8 cellular contexts compared by ENCODE assay signal in the genomic region with DNA sequence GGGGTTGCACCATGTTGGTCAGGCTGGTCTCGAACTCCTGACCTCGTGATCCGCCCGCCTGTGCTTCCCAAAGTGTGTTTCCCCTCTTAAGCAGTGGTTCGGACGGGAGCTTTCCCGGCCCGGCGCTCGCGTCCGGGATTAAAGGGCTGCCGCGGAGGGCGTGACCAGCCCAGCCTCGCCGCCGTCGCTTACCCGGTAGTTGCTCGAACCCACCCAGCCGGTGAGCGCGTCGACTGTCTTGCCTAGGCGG. TPM values are rescaled to one million over a fixed set of nuclear protein-coding genes. Genes with fewer than 3 reads are reported as not detected.
DNase-seq lines count a peak whose midpoint lies in the region; ATAC-seq, FAIRE-seq and TF ChIP-seq lines count a peak whose summit lies in the region.

No MANE protein-coding gene starts in this region.

- TF ChIP-seq CTCF in Calu3 (IDR thresholded peaks at IDR 0.05; ENCODE audit: unreplicated experiment) (no peak), pancreas (IDR thresholded peaks at IDR 0.05) (no peak)

- peak; percentile 69 for DNase-seq in Calu3
- DNase-seq in HT1080 (ENCODE audit: low read depth) = peak; percentile 69
- DNase-seq in activated CD8-positive, alpha-beta memory T cell treated with anti-CD3 and anti-CD28 coated beads, Interleukin-2, amount 50 U/mL, for 4 hours = peak; percentile 57
- DNase-seq in foreskin melanocyte = peak; percentile 68
- DNase-seq in pancreas = peak in 3 of 6 donors; percentile 66 to 85 (median 77)
- DNase-seq in NCI-H748 (lab: John Stamatoyannopoulos, UW; ENCODE audit: unreplicated experiment) = no peak
- DNase-seq in GOT3 (lab: John Stamatoyannopoulos, UW) = no peak

- H3K9me3 Mint-ChIP-seq in Calu3 (ENCODE audit: low read depth, unreplicated experiment) = no peaks in the 10 kb centered on the region

- ATAC-seq in GM21423 (IDR thresholded peaks at IDR 0.05; ENCODE audit: unreplicated experiment) (peak; percentile 56), pancreas (peak; percentile 80 to 87 (median 82))

- 0% methylated on average over 26 of the region's 26 CpGs for WGBS in pancreas, 2 donors

- H3K4me3 Mint-ChIP-seq in Calu3 (ENCODE audit: low read depth, unreplicated experiment) = no peak overlapping the region

- H3K27ac ChIP-seq in pancreas = peak overlapping the region; percentile 98 to 99 (median 98)

- H3K27me3 Mint-ChIP-seq in Calu3 (ENCODE audit: unreplicated experiment) = no peaks in the 10 kb centered on the region

- H3K36me3 Mint-ChIP-seq in Calu3 (ENCODE audit: insufficient read depth, unreplicated experiment) = peaks cover 26% of the 10 kb centered on the region

- peak overlapping the region; percentile 65 to 90 (median 85) for H3K4me3 ChIP-seq in pancreas

- no peak for FAIRE-seq in pancreas (lab: Jason Lieb, UNC)

- CTCF ChIA-PET in Calu3 (lab: Charles Lee) = interaction anchor here (0.5 to 0.8 kb wide), 2 partner anchors 10 to 70 kb away, joined by 3 read pairs; no protein-coding TSS in a partner anchor

- no peaks in the 10 kb centered on the region for H3K27me3 ChIP-seq in pancreas

- no peaks in the 10 kb centered on the region for H3K9me3 ChIP-seq in pancreas

- intact Hi-C loops in Calu3 (cut with micrococcal nuclease; ENCODE audit: unreplicated experiment) = loop anchor here (5.0 kb wide), 1 partner anchor 60 kb away; no protein-coding TSS in a partner anchor
- intact Hi-C loops in pancreas (cut with DNase I) = no loop called here

- H3K36me3 ChIP-seq in pancreas = no peaks in the 10 kb centered on the region

- peaks cover 4 to 13% (median 10%) of the 10 kb centered on the region in 3 donors for H3K4me1 ChIP-seq in pancreas

- H3K4me1 Mint-ChIP-seq in Calu3 (ENCODE audit: low read depth, unreplicated experiment) = no peaks in the 10 kb centered on the region

- BruUV-seq in Calu3 (replicated peaks; lab: Mats Ljungman, UMichigan) = no TSS peak

- peak overlapping the region; percentile 85 for H3K27ac Mint-ChIP-seq in Calu3 (ENCODE audit: unreplicated experiment)

RNA-seq across cellular contexts. Expression of gene CLASP2, which starts 0.5 kb away (rescaled TPM):
- total RNA-seq in Calu3 (2022) = 42.4 and 56.4 TPM in 2 replicates
- total RNA-seq in HT1080 (2014; rRNA removed; shearing (Covaris generic)) = 39.7 and 74.2 TPM in 2 replicates
- polyA plus RNA-seq in HT1080 (2015; cell fraction: cytosol; rRNA removed) = 18.8 and 19.0 TPM in 2 replicates
- polyA plus RNA-seq in HT1080 (2015; cell fraction: nucleus; rRNA removed) = 33.3 and 36.8 TPM in 2 replicates
- total RNA-seq in pancreas = 10 to 100 TPM; 20.2 to 33.5 (median 21.4) TPM
- 10 to 100 TPM in 1 of 2 donors, 1 to 10 TPM in 1; 8.5 to 16.7 TPM for polyA plus RNA-seq in pancreas

Comparison
In these comparisons a context has a peak if more than half of its experiments do, and no peak if none do; other contexts are left out.
1. DNase-seq: peak in Calu3 (single experiment), HT1080 (single experiment), activated CD8-positive, alpha-beta memory T cell treated with anti-CD3 and anti-CD28 coated beads, Interleukin-2, amount 50 U/mL, for 4 hours (single experiment) and foreskin melanocyte (single experiment); none in NCI-H748 (single experiment) and GOT3 (single experiment).